In the genomic region with DNA sequence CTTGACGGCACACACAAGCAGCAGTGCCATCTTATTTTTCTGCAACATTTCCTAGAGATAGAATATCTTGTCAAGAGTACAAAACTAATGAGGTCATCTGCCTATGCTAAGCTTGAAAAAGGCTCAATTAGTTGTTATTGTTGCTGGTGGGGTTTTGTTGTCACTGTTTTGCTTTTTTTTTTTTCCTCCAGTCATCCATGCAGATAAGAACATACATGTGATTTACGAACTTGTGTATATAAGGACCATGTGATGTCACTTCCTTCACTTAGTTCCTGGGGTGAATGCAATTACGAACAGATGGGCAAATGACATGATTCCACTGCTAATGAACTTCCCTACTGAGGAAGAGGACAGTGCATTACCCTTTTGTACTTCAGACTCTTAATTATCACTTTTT, we compare ENCODE assay signal across 1 cellular context.
A peak's percentile ranks its signal among the peaks of the same experiment; 100 is the strongest.
TF ChIP-seq lines count a peak whose summit lies in the region.

No MANE protein-coding gene starts in this region.

TF ChIP-seq in HepG2, 621 proteins besides CTCF, POLR2A, EP300 and RAD21:
- TF ChIP-seq SRSF9 (IDR thresholded peaks at IDR 0.05; ENCODE audit: borderline replicate concordance, insufficient read depth, low read depth, low read length, poor library complexity, severe bottlenecking): no peak
- TF ChIP-seq TOPORS (CRISPR knock-in tag; IDR thresholded peaks at IDR 0.05): no peak
- no peak for TF ChIP-seq RFXANK (CRISPR knock-in tag; IDR thresholded peaks at IDR 0.05)
- no peak for TF ChIP-seq ZNF382 (CRISPR knock-in tag; IDR thresholded peaks at IDR 0.05; ENCODE audit: borderline replicate concordance)
- TF ChIP-seq, protein P1, sequence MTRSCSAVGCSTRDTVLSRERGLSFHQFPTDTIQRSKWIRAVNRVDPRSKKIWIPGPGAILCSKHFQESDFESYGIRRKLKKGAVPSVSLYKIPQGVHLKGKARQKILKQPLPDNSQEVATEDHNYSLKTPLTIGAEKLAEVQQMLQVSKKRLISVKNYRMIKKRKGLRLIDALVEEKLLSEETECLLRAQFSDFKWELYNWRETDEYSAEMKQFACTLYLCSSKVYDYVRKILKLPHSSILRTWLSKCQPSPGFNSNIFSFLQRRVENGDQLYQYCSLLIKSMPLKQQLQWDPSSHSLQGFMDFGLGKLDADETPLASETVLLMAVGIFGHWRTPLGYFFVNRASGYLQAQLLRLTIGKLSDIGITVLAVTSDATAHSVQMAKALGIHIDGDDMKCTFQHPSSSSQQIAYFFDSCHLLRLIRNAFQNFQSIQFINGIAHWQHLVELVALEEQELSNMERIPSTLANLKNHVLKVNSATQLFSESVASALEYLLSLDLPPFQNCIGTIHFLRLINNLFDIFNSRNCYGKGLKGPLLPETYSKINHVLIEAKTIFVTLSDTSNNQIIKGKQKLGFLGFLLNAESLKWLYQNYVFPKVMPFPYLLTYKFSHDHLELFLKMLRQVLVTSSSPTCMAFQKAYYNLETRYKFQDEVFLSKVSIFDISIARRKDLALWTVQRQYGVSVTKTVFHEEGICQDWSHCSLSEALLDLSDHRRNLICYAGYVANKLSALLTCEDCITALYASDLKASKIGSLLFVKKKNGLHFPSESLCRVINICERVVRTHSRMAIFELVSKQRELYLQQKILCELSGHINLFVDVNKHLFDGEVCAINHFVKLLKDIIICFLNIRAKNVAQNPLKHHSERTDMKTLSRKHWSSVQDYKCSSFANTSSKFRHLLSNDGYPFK (CRISPR knock-in tag; IDR thresholded peaks at IDR 0.05; ENCODE audit: borderline replicate concordance): no peak
- TF ChIP-seq, protein P2, sequence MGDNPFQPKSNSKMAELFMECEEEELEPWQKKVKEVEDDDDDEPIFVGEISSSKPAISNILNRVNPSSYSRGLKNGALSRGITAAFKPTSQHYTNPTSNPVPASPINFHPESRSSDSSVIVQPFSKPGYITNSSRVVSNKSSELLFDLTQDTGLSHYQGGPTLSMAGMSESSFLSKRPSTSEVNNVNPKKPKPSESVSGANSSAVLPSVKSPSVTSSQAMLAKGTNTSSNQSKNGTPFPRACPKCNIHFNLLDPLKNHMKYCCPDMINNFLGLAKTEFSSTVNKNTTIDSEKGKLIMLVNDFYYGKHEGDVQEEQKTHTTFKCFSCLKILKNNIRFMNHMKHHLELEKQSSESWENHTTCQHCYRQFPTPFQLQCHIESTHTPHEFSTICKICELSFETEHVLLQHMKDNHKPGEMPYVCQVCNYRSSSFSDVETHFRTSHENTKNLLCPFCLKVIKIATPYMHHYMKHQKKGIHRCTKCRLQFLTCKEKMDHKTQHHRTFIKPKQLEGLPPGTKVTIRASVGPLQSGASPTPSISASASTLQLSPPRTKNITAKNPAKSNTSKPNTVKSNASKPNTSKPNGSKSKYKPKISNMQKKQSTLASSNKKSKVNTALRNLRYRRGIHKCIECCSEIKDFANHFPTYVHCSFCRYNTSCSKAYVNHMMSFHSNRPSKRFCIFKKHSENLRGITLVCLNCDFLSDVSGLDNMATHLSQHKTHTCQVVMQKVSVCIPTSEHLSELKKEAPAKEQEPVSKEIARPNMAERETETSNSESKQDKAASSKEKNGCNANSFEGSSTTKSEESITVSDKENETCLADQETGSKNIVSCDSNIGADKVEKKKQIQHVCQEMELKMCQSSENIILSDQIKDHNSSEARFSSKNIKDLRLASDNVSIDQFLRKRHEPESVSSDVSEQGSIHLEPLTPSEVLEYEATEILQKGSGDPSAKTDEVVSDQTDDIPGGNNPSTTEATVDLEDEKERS (CRISPR knock-in tag; IDR thresholded peaks at IDR 0.05): no peak
- no peak for TF ChIP-seq ZNF678 (CRISPR knock-in tag; IDR thresholded peaks at IDR 0.05)
- no peak for TF ChIP-seq LCORL (IDR thresholded peaks at IDR 0.05)
- TF ChIP-seq LCORL (CRISPR knock-in tag; IDR thresholded peaks at IDR 0.05): no peak
- no peak for TF ChIP-seq MYNN (CRISPR knock-in tag; IDR thresholded peaks at IDR 0.05; ENCODE audit: low read depth)
- TF ChIP-seq ATF7 (IDR thresholded peaks at IDR 0.05): 0 out of 2 replicates have a peak, but pooled peaks have one; percentile 10
- TF ChIP-seq ATF7 (CRISPR knock-in tag; IDR thresholded peaks at IDR 0.05): no peak
- TF ChIP-seq FOXM1 (CRISPR knock-in tag; IDR thresholded peaks at IDR 0.05): no peak
- TF ChIP-seq THAP11 (CRISPR knock-in tag; IDR thresholded peaks at IDR 0.05): no peak
- TF ChIP-seq FOXO1 (CRISPR knock-in tag; IDR thresholded peaks at IDR 0.05): no peak
- no peak for TF ChIP-seq FIP1L1 (IDR thresholded peaks at IDR 0.05; ENCODE audit: borderline replicate concordance, insufficient read depth, low read depth, low read length)
- TF ChIP-seq, protein P3, sequence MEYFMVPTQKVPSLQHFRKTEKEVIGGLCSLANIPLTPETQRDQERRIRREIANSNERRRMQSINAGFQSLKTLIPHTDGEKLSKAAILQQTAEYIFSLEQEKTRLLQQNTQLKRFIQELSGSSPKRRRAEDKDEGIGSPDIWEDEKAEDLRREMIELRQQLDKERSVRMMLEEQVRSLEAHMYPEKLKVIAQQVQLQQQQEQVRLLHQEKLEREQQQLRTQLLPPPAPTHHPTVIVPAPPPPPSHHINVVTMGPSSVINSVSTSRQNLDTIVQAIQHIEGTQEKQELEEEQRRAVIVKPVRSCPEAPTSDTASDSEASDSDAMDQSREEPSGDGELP (IDR thresholded peaks at IDR 0.05; ENCODE audit: borderline replicate concordance, low read depth): no peak
- TF ChIP-seq CREB1 (IDR thresholded peaks at IDR 0.05): 0 out of 2 replicates have a peak, but pooled peaks have one; percentile 49
- no peak for TF ChIP-seq CREB1 (CRISPR knock-in tag; IDR thresholded peaks at IDR 0.05)
- no peak for TF ChIP-seq BCL6 (CRISPR knock-in tag; IDR thresholded peaks at IDR 0.05)
- TF ChIP-seq SNRNP70 (IDR thresholded peaks at IDR 0.05; ENCODE audit: low read depth, low read length): no peak
- TF ChIP-seq, protein P4, sequence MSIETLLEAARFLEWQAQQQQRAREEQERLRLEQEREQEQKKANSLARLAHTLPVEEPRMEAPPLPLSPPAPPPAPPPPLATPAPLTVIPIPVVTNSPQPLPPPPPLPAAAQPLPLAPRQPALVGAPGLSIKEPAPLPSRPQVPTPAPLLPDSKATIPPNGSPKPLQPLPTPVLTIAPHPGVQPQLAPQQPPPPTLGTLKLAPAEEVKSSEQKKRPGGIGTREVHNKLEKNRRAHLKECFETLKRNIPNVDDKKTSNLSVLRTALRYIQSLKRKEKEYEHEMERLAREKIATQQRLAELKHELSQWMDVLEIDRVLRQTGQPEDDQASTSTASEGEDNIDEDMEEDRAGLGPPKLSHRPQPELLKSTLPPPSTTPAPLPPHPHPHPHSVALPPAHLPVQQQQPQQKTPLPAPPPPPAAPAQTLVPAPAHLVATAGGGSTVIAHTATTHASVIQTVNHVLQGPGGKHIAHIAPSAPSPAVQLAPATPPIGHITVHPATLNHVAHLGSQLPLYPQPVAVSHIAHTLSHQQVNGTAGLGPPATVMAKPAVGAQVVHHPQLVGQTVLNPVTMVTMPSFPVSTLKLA (IDR thresholded peaks at IDR 0.05): peak; percentile 88
- no peak for TF ChIP-seq ZNF263 (CRISPR knock-in tag; IDR thresholded peaks at IDR 0.05)
- TF ChIP-seq, protein P5, sequence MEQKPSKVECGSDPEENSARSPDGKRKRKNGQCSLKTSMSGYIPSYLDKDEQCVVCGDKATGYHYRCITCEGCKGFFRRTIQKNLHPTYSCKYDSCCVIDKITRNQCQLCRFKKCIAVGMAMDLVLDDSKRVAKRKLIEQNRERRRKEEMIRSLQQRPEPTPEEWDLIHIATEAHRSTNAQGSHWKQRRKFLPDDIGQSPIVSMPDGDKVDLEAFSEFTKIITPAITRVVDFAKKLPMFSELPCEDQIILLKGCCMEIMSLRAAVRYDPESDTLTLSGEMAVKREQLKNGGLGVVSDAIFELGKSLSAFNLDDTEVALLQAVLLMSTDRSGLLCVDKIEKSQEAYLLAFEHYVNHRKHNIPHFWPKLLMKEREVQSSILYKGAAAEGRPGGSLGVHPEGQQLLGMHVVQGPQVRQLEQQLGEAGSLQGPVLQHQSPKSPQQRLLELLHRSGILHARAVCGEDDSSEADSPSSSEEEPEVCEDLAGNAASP (CRISPR knock-in tag; IDR thresholded peaks at IDR 0.05; ENCODE audit: borderline replicate concordance): no peak
TF ChIP-seq in HepG2: peak in this region for 3.
